ENCODE assay signal across 5 cellular contexts in the genomic region with DNA sequence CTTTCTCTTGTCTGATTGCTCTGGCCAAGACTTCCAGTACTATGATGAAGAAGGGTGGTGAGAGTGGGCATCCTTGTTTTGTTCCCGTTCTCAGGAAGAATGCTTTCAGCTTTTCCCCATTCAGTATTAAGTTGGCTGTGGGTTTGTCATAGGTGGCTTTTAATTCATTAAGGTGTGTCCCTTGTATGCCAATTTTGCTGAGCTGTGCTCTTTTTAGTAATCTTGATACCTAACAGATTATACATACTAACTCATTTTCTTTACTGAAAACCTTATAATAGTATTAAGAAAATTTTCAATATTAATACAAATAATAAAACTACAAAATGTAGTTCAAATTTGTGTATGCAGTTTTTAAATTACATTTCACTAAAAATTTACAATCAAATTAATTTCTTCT.
"Had no signal": no experiment of that assay in that cellular context is flagged by ENCODE, and none has a peak within 500 bp of the region (broad histone marks: within the 10 kb centered on the region; RNA-seq: fewer than 3 reads in every experiment).

No MANE protein-coding gene starts in this region.

- DNase-seq: KBM-7, KG1 had no signal

- H3K27ac ChIP-seq: HL-60, KMS-11 had no signal

- H3K4me2 ChIP-seq: KMS-11 had no signal

- H3K9ac ChIP-seq: KMS-11 had no signal

- FAIRE-seq: HTR-8/SVneo had no signal
